ENCODE assay signal across 1 cellular context in the genomic region with DNA sequence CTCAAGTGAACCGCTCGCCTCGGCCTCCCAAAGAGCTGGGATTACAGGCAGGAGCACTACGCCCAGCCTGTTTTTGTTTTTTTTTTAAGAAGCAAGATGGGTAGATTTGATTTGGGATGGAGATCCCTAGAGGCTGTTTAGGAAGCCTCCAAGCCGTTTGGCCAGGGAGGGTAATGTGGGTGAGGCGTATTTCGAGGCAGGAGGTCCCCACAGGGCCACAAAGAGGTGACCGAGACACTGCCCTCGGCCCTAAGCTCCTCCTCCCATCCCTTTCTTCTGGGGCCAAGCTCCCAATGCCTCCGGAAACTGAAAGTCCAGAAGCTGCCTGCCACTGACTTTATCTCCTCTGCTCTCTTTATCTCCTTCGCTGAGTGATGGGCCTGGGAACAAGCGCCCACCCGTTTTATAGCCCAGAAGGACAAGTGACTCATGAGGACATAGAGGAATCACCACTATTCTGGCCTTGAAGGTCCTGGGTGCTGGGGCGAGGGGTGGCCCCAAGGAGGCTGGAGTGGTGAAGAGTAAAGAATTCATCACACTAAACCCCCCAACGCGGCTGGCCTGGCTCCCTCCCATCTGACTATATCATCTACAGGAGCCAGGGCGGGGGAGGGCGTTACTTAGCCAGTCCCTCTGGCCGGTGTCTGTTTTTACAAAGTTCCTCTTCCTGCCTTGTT.
TF ChIP-seq lines count a peak whose summit lies in the region.

No MANE protein-coding gene starts in this region.

TF ChIP-seq in K562, 482 proteins besides CTCF, POLR2A, EP300 and RAD21 (continues in another document):
- peak; percentile 89 for TF ChIP-seq ZBTB7A (IDR thresholded peaks at IDR 0.05; ENCODE audit: borderline replicate concordance, control insufficient read depth, low read depth, low read length)
- no peak; the same call in none of the 2 replicates for TF ChIP-seq NR2C1 (IDR thresholded peaks at IDR 0.05)
- 0 out of 2 replicates have a peak, but pooled peaks have one; percentile 14 for TF ChIP-seq NR2C1 (tag; IDR thresholded peaks at IDR 0.05)
- TF ChIP-seq MTA3 (IDR thresholded peaks at IDR 0.05; ENCODE audit: borderline replicate concordance): peak; percentile 97
- peak in 1 of 2 experiments; percentile 70; a peak in 1 of 4 replicates for TF ChIP-seq RCOR1 (IDR thresholded peaks at IDR 0.05; ENCODE audit: borderline replicate concordance in 1 of 2, low read depth in 2 of 2, low read length in 2 of 2)
- no peak for TF ChIP-seq BRD4 (IDR thresholded peaks at IDR 0.05)
- TF ChIP-seq FOXA3 (CRISPR knock-in tag; conservative IDR thresholded peaks at IDR 0.05 in 1 of 2, IDR thresholded peaks at IDR 0.05 in 1 of 2): 0 out of 4 replicates have a peak, but pooled peaks of 1 of the 2 experiments have one; percentile 27
- peak; percentile 40 to 56; a peak in 2 of 4 replicates for TF ChIP-seq MAZ (CRISPR knock-in tag; conservative IDR thresholded peaks at IDR 0.05 in 1 of 2, IDR thresholded peaks at IDR 0.05 in 1 of 2)
- TF ChIP-seq ZFP36 (IDR thresholded peaks at IDR 0.05; ENCODE audit: low read depth, low read length, partially characterized antibody): peak; percentile 11
- peak; percentile 59; the same call in 1 of the 2 replicates for TF ChIP-seq RB1 (IDR thresholded peaks at IDR 0.05; ENCODE audit: low read depth)
- TF ChIP-seq, protein P1, sequence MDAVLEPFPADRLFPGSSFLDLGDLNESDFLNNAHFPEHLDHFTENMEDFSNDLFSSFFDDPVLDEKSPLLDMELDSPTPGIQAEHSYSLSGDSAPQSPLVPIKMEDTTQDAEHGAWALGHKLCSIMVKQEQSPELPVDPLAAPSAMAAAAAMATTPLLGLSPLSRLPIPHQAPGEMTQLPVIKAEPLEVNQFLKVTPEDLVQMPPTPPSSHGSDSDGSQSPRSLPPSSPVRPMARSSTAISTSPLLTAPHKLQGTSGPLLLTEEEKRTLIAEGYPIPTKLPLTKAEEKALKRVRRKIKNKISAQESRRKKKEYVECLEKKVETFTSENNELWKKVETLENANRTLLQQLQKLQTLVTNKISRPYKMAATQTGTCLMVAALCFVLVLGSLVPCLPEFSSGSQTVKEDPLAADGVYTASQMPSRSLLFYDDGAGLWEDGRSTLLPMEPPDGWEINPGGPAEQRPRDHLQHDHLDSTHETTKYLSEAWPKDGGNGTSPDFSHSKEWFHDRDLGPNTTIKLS (IDR thresholded peaks at IDR 0.05; ENCODE audit: borderline replicate concordance, low read depth): peak; percentile 56; the same call in 1 of the 2 replicates
- peak; percentile 33 for TF ChIP-seq KDM5B (IDR thresholded peaks at IDR 0.05; ENCODE audit: insufficient replicate concordance, low read depth, low read length)
- TF ChIP-seq, protein P2, sequence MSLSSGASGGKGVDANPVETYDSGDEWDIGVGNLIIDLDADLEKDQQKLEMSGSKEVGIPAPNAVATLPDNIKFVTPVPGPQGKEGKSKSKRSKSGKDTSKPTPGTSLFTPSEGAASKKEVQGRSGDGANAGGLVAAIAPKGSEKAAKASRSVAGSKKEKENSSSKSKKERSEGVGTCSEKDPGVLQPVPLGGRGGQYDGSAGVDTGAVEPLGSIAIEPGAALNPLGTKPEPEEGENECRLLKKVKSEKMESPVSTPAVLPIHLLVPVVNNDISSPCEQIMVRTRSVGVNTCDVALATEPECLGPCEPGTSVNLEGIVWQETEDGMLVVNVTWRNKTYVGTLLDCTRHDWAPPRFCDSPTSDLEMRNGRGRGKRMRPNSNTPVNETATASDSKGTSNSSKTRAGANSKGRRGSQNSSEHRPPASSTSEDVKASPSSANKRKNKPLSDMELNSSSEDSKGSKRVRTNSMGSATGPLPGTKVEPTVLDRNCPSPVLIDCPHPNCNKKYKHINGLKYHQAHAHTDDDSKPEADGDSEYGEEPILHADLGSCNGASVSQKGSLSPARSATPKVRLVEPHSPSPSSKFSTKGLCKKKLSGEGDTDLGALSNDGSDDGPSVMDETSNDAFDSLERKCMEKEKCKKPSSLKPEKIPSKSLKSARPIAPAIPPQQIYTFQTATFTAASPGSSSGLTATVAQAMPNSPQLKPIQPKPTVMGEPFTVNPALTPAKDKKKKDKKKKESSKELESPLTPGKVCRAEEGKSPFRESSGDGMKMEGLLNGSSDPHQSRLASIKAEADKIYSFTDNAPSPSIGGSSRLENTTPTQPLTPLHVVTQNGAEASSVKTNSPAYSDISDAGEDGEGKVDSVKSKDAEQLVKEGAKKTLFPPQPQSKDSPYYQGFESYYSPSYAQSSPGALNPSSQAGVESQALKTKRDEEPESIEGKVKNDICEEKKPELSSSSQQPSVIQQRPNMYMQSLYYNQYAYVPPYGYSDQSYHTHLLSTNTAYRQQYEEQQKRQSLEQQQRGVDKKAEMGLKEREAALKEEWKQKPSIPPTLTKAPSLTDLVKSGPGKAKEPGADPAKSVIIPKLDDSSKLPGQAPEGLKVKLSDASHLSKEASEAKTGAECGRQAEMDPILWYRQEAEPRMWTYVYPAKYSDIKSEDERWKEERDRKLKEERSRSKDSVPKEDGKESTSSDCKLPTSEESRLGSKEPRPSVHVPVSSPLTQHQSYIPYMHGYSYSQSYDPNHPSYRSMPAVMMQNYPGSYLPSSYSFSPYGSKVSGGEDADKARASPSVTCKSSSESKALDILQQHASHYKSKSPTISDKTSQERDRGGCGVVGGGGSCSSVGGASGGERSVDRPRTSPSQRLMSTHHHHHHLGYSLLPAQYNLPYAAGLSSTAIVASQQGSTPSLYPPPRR (CRISPR knock-in tag; IDR thresholded peaks at IDR 0.05; ENCODE audit: borderline replicate concordance): no peak
- TF ChIP-seq NFATC3 (IDR thresholded peaks at IDR 0.05): 0 out of 2 replicates have a peak, but pooled peaks have one; percentile 28
- TF ChIP-seq, protein P3, sequence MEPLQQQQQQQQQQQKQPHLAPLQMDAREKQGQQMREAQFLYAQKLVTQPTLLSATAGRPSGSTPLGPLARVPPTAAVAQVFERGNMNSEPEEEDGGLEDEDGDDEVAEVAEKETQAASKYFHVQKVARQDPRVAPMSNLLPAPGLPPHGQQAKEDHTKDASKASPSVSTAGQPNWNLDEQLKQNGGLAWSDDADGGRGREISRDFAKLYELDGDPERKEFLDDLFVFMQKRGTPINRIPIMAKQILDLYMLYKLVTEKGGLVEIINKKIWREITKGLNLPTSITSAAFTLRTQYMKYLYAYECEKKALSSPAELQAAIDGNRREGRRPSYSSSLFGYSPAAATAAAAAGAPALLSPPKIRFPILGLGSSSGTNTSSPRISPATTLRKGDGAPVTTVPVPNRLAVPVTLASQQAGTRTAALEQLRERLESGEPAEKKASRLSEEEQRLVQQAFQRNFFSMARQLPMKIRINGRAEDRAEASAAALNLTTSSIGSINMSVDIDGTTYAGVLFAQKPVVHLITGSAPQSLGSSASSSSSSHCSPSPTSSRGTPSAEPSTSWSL (CRISPR knock-in tag; IDR thresholded peaks at IDR 0.05; ENCODE audit: borderline replicate concordance): no peak
- no peak for TF ChIP-seq CBX1 (IDR thresholded peaks at IDR 0.05; ENCODE audit: low read depth)
- TF ChIP-seq MECOM (CRISPR knock-in tag; IDR thresholded peaks at IDR 0.05): 0 out of 2 replicates have a peak, but pooled peaks have one; percentile 72
- TF ChIP-seq CBFA2T2 (conservative IDR thresholded peaks at IDR 0.05): peak; percentile 27; the same call in 1 of the 2 replicates
- TF ChIP-seq ZNF589 (CRISPR knock-in tag; IDR thresholded peaks at IDR 0.05; ENCODE audit: low read depth): 0 out of 2 replicates have a peak, but pooled peaks have one; percentile 54
- 0 out of 2 replicates have a peak, but pooled peaks have one; percentile 70 for TF ChIP-seq TRIM28 (IDR thresholded peaks at IDR 0.05)
- peak; percentile 46; the same call in 1 of the 2 replicates for TF ChIP-seq NFIC (IDR thresholded peaks at IDR 0.05)
- TF ChIP-seq, protein P4, sequence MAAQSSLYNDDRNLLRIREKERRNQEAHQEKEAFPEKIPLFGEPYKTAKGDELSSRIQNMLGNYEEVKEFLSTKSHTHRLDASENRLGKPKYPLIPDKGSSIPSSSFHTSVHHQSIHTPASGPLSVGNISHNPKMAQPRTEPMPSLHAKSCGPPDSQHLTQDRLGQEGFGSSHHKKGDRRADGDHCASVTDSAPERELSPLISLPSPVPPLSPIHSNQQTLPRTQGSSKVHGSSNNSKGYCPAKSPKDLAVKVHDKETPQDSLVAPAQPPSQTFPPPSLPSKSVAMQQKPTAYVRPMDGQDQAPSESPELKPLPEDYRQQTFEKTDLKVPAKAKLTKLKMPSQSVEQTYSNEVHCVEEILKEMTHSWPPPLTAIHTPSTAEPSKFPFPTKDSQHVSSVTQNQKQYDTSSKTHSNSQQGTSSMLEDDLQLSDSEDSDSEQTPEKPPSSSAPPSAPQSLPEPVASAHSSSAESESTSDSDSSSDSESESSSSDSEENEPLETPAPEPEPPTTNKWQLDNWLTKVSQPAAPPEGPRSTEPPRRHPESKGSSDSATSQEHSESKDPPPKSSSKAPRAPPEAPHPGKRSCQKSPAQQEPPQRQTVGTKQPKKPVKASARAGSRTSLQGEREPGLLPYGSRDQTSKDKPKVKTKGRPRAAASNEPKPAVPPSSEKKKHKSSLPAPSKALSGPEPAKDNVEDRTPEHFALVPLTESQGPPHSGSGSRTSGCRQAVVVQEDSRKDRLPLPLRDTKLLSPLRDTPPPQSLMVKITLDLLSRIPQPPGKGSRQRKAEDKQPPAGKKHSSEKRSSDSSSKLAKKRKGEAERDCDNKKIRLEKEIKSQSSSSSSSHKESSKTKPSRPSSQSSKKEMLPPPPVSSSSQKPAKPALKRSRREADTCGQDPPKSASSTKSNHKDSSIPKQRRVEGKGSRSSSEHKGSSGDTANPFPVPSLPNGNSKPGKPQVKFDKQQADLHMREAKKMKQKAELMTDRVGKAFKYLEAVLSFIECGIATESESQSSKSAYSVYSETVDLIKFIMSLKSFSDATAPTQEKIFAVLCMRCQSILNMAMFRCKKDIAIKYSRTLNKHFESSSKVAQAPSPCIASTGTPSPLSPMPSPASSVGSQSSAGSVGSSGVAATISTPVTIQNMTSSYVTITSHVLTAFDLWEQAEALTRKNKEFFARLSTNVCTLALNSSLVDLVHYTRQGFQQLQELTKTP (IDR thresholded peaks at IDR 0.05; ENCODE audit: low read depth in 1 of 2, partially characterized antibody in 2 of 2): peak in 1 of 2 experiments; percentile 59
- TF ChIP-seq, protein P5, sequence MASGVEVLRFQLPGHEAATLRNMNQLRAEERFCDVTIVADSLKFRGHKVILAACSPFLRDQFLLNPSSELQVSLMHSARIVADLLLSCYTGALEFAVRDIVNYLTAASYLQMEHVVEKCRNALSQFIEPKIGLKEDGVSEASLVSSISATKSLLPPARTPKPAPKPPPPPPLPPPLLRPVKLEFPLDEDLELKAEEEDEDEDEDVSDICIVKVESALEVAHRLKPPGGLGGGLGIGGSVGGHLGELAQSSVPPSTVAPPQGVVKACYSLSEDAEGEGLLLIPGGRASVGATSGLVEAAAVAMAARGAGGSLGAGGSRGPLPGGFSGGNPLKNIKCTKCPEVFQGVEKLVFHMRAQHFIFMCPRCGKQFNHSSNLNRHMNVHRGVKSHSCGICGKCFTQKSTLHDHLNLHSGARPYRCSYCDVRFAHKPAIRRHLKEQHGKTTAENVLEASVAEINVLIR (CRISPR knock-in tag; IDR thresholded peaks at IDR 0.05): no peak
- TF ChIP-seq CTBP1 (IDR thresholded peaks at IDR 0.05; ENCODE audit: borderline replicate concordance): peak; percentile 96
- peak; percentile 96 for TF ChIP-seq SMARCA4 (IDR thresholded peaks at IDR 0.05)
- TF ChIP-seq POLR2G (IDR thresholded peaks at IDR 0.05; ENCODE audit: low read depth, low read length): peak; percentile 36; the same call in 1 of the 2 replicates
- TF ChIP-seq MTA1 (IDR thresholded peaks at IDR 0.05; ENCODE audit: borderline replicate concordance): peak; percentile 89
- no peak for TF ChIP-seq IFI16 (CRISPR knock-in tag; IDR thresholded peaks at IDR 0.05)
- peak; percentile 91 for TF ChIP-seq ARID1B (IDR thresholded peaks at IDR 0.05)
- no peak for TF ChIP-seq HNRNPK (IDR thresholded peaks at IDR 0.05; ENCODE audit: low read depth, low read length, poor library complexity, severe bottlenecking)
- TF ChIP-seq RBFOX2 (IDR thresholded peaks at IDR 0.05; ENCODE audit: low read depth, low read length): peak; percentile 55
- no peak for TF ChIP-seq ELF4 (CRISPR knock-in tag; IDR thresholded peaks at IDR 0.05)
- TF ChIP-seq HMGN3 (IDR thresholded peaks at IDR 0.05; ENCODE audit: borderline replicate concordance, extremely low read depth, insufficient read length, low read depth, low read length): no peak
- TF ChIP-seq RBM39 (optimal IDR thresholded peaks at IDR 0.05; ENCODE audit: low read depth, low read length): no peak
- TF ChIP-seq FOSL1 (tag; conservative IDR thresholded peaks at IDR 0.05): peak; percentile 86
- TF ChIP-seq MYC (IDR thresholded peaks at IDR 0.05; ENCODE audit: low read depth, low read length): peak; percentile 34; the same call in 1 of the 2 replicates
- no peak for TF ChIP-seq MYC (CRISPR knock-in tag; IDR thresholded peaks at IDR 0.05; ENCODE audit: borderline replicate concordance, low read depth)
- peak; percentile 52; the same call in 1 of the 2 replicates for TF ChIP-seq POLR2AphosphoS5 (IDR thresholded peaks at IDR 0.05; ENCODE audit: control insufficient read depth, insufficient read depth, low read depth, low read length)
- peak; percentile 37 for TF ChIP-seq ZNF263 (CRISPR knock-in tag; IDR thresholded peaks at IDR 0.05; ENCODE audit: borderline replicate concordance)
- TF ChIP-seq NR4A1 (CRISPR knock-in tag; IDR thresholded peaks at IDR 0.05): no peak
- peak; percentile 6; the same call in 1 of the 2 replicates for TF ChIP-seq NR4A1 (tag; IDR thresholded peaks at IDR 0.05)
- TF ChIP-seq NFE2L1 (tag; IDR thresholded peaks at IDR 0.05; ENCODE audit: borderline replicate concordance, low read depth): no peak
- TF ChIP-seq YY1 (IDR thresholded peaks at IDR 0.05; ENCODE audit: borderline replicate concordance in 1 of 3, control insufficient read depth in 1 of 3, extremely low read depth in 1 of 3, insufficient read depth in 3 of 3, insufficient read length in 1 of 3, insufficient replicate concordance in 2 of 3, low read depth in 1 of 3, low read length in 2 of 3): peak in 1 of 3 experiments; percentile 8
- TF ChIP-seq TCF3 (CRISPR knock-in tag; IDR thresholded peaks at IDR 0.05): peak; percentile 52; the same call in 1 of the 2 replicates
- TF ChIP-seq CBFA2T3 (IDR thresholded peaks at IDR 0.05): peak; percentile 72
- TF ChIP-seq PRPF4 (IDR thresholded peaks at IDR 0.05; ENCODE audit: insufficient read depth, low read depth, low read length, poor library complexity, severe bottlenecking): no peak
- TF ChIP-seq, protein P6, sequence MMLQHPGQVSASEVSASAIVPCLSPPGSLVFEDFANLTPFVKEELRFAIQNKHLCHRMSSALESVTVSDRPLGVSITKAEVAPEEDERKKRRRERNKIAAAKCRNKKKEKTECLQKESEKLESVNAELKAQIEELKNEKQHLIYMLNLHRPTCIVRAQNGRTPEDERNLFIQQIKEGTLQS (IDR thresholded peaks at IDR 0.05): peak; percentile 73
- TF ChIP-seq, protein P6 (CRISPR knock-in tag; conservative IDR thresholded peaks at IDR 0.05): no peak
- 0 out of 2 replicates have a peak, but pooled peaks have one; percentile 52 for TF ChIP-seq ZNF384 (IDR thresholded peaks at IDR 0.05; ENCODE audit: low read depth, low read length)
- peak; percentile 85 for TF ChIP-seq SOX6 (IDR thresholded peaks at IDR 0.05)
- TF ChIP-seq ESRRA (IDR thresholded peaks at IDR 0.05; ENCODE audit: borderline replicate concordance, low read depth): peak; percentile 81
- no peak for TF ChIP-seq PCBP1 (IDR thresholded peaks at IDR 0.05; ENCODE audit: low read depth, low read length, poor library complexity, severe bottlenecking)
- peak; percentile 97 for TF ChIP-seq DPF2 (IDR thresholded peaks at IDR 0.05)
- TF ChIP-seq ILK (tag; IDR thresholded peaks at IDR 0.05; ENCODE audit: borderline replicate concordance, low read depth): no peak
